Comparison of ENCODE assay signal across 1 cellular context in the genomic region with DNA sequence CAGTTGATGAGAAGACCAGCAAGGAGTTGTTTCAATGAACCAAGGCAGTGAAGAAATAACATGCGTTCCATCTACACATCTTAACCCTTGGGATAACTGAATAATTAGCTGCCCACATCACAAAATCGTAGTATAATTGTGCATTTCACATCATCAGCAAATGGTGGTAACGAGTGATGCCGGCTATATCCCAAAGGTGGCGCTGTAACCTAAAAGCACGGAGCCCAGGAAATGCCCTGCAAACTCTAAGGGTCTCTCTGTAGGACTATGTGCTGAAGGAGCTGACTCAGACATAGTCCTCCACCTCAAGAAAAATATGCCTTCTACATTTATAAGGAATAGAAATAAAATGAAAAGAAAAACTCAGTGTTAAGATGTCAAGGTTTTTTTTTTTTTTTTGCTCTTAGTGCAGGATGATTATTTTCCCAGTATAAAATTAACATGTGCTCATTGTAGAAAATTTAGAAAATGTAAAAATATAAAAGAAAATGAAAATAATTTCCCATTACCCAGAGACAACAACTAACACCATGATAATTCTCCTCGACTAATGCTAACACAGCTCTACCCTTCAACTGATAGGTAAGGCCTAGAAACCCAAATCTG.
TF ChIP-seq lines count a peak whose summit lies in the region.

No MANE protein-coding gene starts in this region.

TF ChIP-seq in IMR-90, 13 proteins besides CTCF, POLR2A, EP300 and RAD21:
- TF ChIP-seq CHD1 (IDR thresholded peaks at IDR 0.05; ENCODE audit: low read depth, low read length) (no peak), CEBPB (IDR thresholded peaks at IDR 0.05; ENCODE audit: low read depth, low read length) (no peak), MXI1 (IDR thresholded peaks at IDR 0.05; ENCODE audit: borderline replicate concordance, low read depth, low read length) (no peak), MAFK (IDR thresholded peaks at IDR 0.05; ENCODE audit: low read depth, low read length) (no peak), RFX5 (IDR thresholded peaks at IDR 0.05; ENCODE audit: low read depth, low read length) (no peak), NFE2L2 (IDR thresholded peaks at IDR 0.05; ENCODE audit: low read depth, low read length) (no peak)
